Comparison of ENCODE assay signal across 36 cellular contexts in the genomic region with DNA sequence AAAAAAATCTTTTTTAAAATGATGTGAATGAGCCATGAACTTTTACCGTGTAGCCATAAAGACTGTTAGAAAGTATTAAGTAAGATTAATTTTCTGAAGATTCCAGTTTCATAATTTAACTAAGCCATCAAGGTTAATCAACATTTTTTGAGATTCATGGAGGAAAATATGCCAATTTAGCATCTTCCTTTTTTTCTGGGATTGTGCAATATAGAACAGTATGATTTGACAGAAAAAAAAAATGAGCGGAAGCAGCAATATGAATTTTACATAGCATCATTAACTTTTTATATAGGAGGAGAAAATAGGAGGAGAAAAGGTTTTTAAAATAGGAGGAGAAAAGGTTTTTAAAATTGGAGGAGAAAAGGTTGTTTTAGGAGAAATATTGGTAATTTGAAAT.
"Had no signal": no experiment of that assay in that cellular context is flagged by ENCODE, and none has a peak within 500 bp of the region (broad histone marks: within the 10 kb centered on the region; RNA-seq: fewer than 3 reads in every experiment).

No MANE protein-coding gene starts in this region.

- H3K36me3 ChIP-seq: MG63 had no signal

- H3K9me3 ChIP-seq: MG63 had no signal

- DNase-seq: Karpas-422, Kasumi-1, MG63, MM.1S, MV-4-11, NCI-H1048, NCI-H1092, NCI-H1092 treated with DMSO at 0.1 percent for 48 hours, NCI-H1105, NCI-H1105 treated with DMSO at 0.1 percent for 48 hours, NCI-H1417, NCI-H1436, NCI-H1436 treated with DMSO at 0.1 percent for 48 hours, NCI-H146, NCI-H1694, NCI-H1694 treated with DMSO at 0.1 percent for 48 hours, NCI-H187, NCI-H187 treated with DMSO at 0.1 percent for 48 hours, NCI-H1930, NCI-H2029, NCI-H2029 treated with DMSO at 0.1 percent for 48 hours, NCI-H2081, NCI-H2081 treated with DMSO at 0.1 percent for 48 hours, NCI-H2107, NCI-H2171, NCI-H2171 treated with DMSO at 0.1 percent for 48 hours, NCI-H2227 treated with DMSO at 0.1 percent for 48 hours, NCI-H226, NCI-H345, NCI-H446, NCI-H446 treated with DMSO at 0.1 percent for 48 hours, NCI-H510A, NCI-H510A treated with DMSO at 0.1 percent for 48 hours, NCI-H524, NCI-H524 treated with DMSO at 0.1 percent for 48 hours, NCI-H526 had no signal

- H3K27me3 ChIP-seq: MG63 had no signal

- H3K4me3 ChIP-seq: MG63 had no signal
